ENCODE assay signal across 8 cellular contexts in genomic region chr12:50403001-50403440, GRCh38. TPM values are rescaled to one million over a fixed set of nuclear protein-coding genes. Genes with fewer than 3 reads are reported as not detected.
DNase-seq lines count a peak whose midpoint lies in the region; ATAC-seq and TF ChIP-seq lines count a peak whose summit lies in the region.

No MANE protein-coding gene starts in this region.

- H2AFZ ChIP-seq in SU-DHL-6 (ENCODE audit: low read depth, low read length, severe bottlenecking) (no peak overlapping the region), fibroblast of lung (ENCODE audit: low read length) (no peak overlapping the region)

- peak overlapping the region; percentile 90 for H3K4me2 ChIP-seq in SU-DHL-6 (ENCODE audit: low read depth, low read length, poor library complexity, severe bottlenecking)
- peak overlapping the region; percentile 86 for H3K4me2 ChIP-seq in fibroblast of lung (ENCODE audit: extremely low read depth, insufficient read depth, low read length)

- CTCF ChIA-PET in HEK293 (lab: Yijun Ruan, JAX): interaction anchor here (0.6 kb wide), 1 partner anchor 16 kb away, joined by 4 read pairs; no protein-coding TSS in a partner anchor

- H3K27me3 ChIP-seq in SU-DHL-6 (ENCODE audit: low read length) (no peaks in the 10 kb centered on the region), fibroblast of lung (ENCODE audit: control insufficient read depth, insufficient read depth, low read length) (no peaks in the 10 kb centered on the region), skeletal muscle tissue (ENCODE audit: control insufficient read depth in 3 of 3, insufficient read depth in 3 of 3, low read length in 3 of 3) (no peaks in the 10 kb centered on the region)

- no peak for TF ChIP-seq CTCF in HEK293 (tag by site-specific recombination; IDR thresholded peaks at IDR 0.05)
- TF ChIP-seq CTCF in SU-DHL-6 (IDR thresholded peaks at IDR 0.05; ENCODE audit: insufficient read depth, low read length, poor library complexity, severe bottlenecking): no peak
- TF ChIP-seq CTCF in fibroblast of lung (conservative IDR thresholded peaks at IDR 0.05 in 1 of 2, IDR thresholded peaks at IDR 0.05 in 1 of 2; ENCODE audit: low read depth in 1 of 2, low read length in 2 of 2): no peak

- POLR2A ChIA-PET in HEK293 (lab: Yijun Ruan, JAX): interaction anchor here (0.5 kb wide), 1 partner anchor 32 kb away, joined by 4 read pairs; no protein-coding TSS in a partner anchor

- H3K79me2 ChIP-seq in SU-DHL-6 (ENCODE audit: insufficient read depth, low read length) (peaks cover 71% of the 10 kb centered on the region), fibroblast of lung (ENCODE audit: control insufficient read depth, insufficient read depth, low read length) (peaks cover 70% of the 10 kb centered on the region)

- H3K36me3 ChIP-seq in HEK293 (ENCODE audit: control insufficient read depth in 2 of 2, insufficient read depth in 1 of 2, low read length in 2 of 2): no peaks in the 10 kb centered on the region; a peak in 1 of 3 replicates
- no peaks in the 10 kb centered on the region for H3K36me3 ChIP-seq in SU-DHL-6 (ENCODE audit: low read length)
- H3K36me3 ChIP-seq in fibroblast of lung (ENCODE audit: control insufficient read depth, insufficient read depth, low read length): no peaks in the 10 kb centered on the region
- no peaks in the 10 kb centered on the region for H3K36me3 ChIP-seq in skeletal muscle tissue (ENCODE audit: control insufficient read depth in 3 of 3, insufficient read depth in 3 of 3, low read length in 3 of 3)

- H3K27ac ChIP-seq in HEK293 (ENCODE audit: extremely low read depth, low read depth, low read length) (no peak overlapping the region), SU-DHL-6 (ENCODE audit: low read depth, low read length) (peak overlapping the region; percentile 34; the same call in 1 of the 2 replicates), fibroblast of lung (ENCODE audit: insufficient read depth, low read length) (no peak overlapping the region), skeletal muscle tissue (ENCODE audit: low read depth, low read length) (peak overlapping the region; percentile 95)

- no peaks in the 10 kb centered on the region for H3K9me2 ChIP-seq in SU-DHL-6 (replicated peaks; ENCODE audit: insufficient read depth, low read length)

- ATAC-seq in HG03378 (IDR thresholded peaks at IDR 0.05; ENCODE audit: unreplicated experiment): no peak
- ATAC-seq in HG03139 (IDR thresholded peaks at IDR 0.05; ENCODE audit: unreplicated experiment): no peak

- H3K4me3 ChIP-seq in HEK293 (ENCODE audit: low read depth, low read length) (peak overlapping the region; percentile 84), SU-DHL-6 (ENCODE audit: insufficient read depth, low read length, poor library complexity, severe bottlenecking) (peak overlapping the region; percentile 87), fibroblast of lung (replicated peaks in 1 of 4; ENCODE audit: control extremely low read depth in 1 of 4, insufficient read depth in 1 of 4, low read depth in 3 of 4, low read length in 4 of 4) (peak overlapping the region; percentile 92 to 95 (median 93)), skeletal muscle tissue (ENCODE audit: low read length in 3 of 3) (peak overlapping the region; percentile 28 to 93 (median 92))

- H3K4me1 ChIP-seq in HEK293 (ENCODE audit: control insufficient read depth, insufficient read depth, low read length) (peaks cover 6% of the 10 kb centered on the region; the same call in 1 of the 2 replicates), fibroblast of lung (ENCODE audit: control insufficient read depth, extremely low read depth, insufficient read depth, low read length) (no peaks in the 10 kb centered on the region), skeletal muscle tissue (ENCODE audit: control insufficient read depth in 3 of 3, insufficient read depth in 3 of 3, low read length in 3 of 3) (peaks cover 2 to 13% (median 12%) of the 10 kb centered on the region in 3 donors)

- no peak for DNase-seq in fibroblast of lung (ENCODE audit: low read depth in 2 of 2)
- no peak for DNase-seq in midbrain (lab: John Stamatoyannopoulos, UW)
- DNase-seq in mesenteric fat pad (ENCODE audit: low spot score): no peak

- H3K9me3 ChIP-seq in HEK293 (ENCODE audit: control insufficient read depth, insufficient read depth, low read depth, low read length) (no peaks in the 10 kb centered on the region), SU-DHL-6 (ENCODE audit: insufficient read depth, low read length) (no peaks in the 10 kb centered on the region), fibroblast of lung (ENCODE audit: control insufficient read depth, insufficient read depth, low read depth, low read length) (no peaks in the 10 kb centered on the region), skeletal muscle tissue (ENCODE audit: control insufficient read depth in 3 of 3, low read length in 3 of 3) (no peaks in the 10 kb centered on the region)

- H3K9ac ChIP-seq in SU-DHL-6 (ENCODE audit: low read length) (peak overlapping the region; percentile 76), fibroblast of lung (ENCODE audit: insufficient read depth, low read length) (no peak overlapping the region), skeletal muscle tissue (ENCODE audit: low read depth in 1 of 3, low read length in 3 of 3) (peak overlapping the region; percentile 92 to 96 (median 93))

- 0 out of 2 replicates have a peak, but pooled peaks cover 4% of the 10 kb centered on the region for H3F3A ChIP-seq in SU-DHL-6 (ENCODE audit: insufficient read depth)

- H4K20me1 ChIP-seq in SU-DHL-6 (ENCODE audit: low read depth, low read length) (peaks cover 21% of the 10 kb centered on the region), fibroblast of lung (ENCODE audit: control insufficient read depth, extremely low read depth, insufficient read depth, low read length) (no peaks in the 10 kb centered on the region)

TF ChIP-seq in HEK293, 187 proteins besides CTCF, POLR2A, EP300 and RAD21 (continues in another document):
- TF ChIP-seq ZNF560 (tag by site-specific recombination; IDR thresholded peaks at IDR 0.05; ENCODE audit: borderline replicate concordance): no peak
- no peak for TF ChIP-seq ZNF571 (tag by site-specific recombination; IDR thresholded peaks at IDR 0.05)
- no peak for TF ChIP-seq ZNF398 (tag by site-specific recombination; IDR thresholded peaks at IDR 0.05)

RNA-seq across cellular contexts. Expression of gene LARP4, which starts 2.3 kb away (rescaled TPM):
- 33.9 TPM in 2 replicates for total RNA-seq in fibroblast of lung
- 25.1 and 33.9 TPM in 2 replicates for polyA plus RNA-seq in fibroblast of lung
- 15.1 and 20.6 TPM in 2 replicates for polyA plus RNA-seq in fibroblast of lung (2012)
- polyA minus RNA-seq in fibroblast of lung (ENCODE audit: low replicate concordance): 4.4 and 7.0 TPM in 2 replicates
- 37.6 TPM for total RNA-seq in skeletal muscle tissue
- total RNA-seq in mesenteric fat pad: 128 TPM

RNA-seq across cellular contexts. Expression of gene FAM186A, which starts 6.6 kb away (rescaled TPM):
- total RNA-seq in fibroblast of lung (under 0.01 TPM in 1 of 2 replicates, not detected in the other), skeletal muscle tissue (not detected), mesenteric fat pad (not detected)
- polyA plus RNA-seq in fibroblast of lung: not detected in 2 replicates
- polyA plus RNA-seq in fibroblast of lung (2012): 0.03 TPM in 1 of 2 replicates, not detected in the other
- polyA minus RNA-seq in fibroblast of lung (ENCODE audit: low replicate concordance): not detected in 2 replicates

Comparison
In these comparisons a context has a peak if more than half of its experiments do, and no peak if none do; other contexts are left out.
1. H3K27ac ChIP-seq: peak in SU-DHL-6 (single experiment) and skeletal muscle tissue (single experiment); none in HEK293 (single experiment) and fibroblast of lung (single experiment).
2. Peak in every context shown above with its lines, with median percentiles within 50 percentile points of each other: H3K4me3 ChIP-seq.